ENCODE assay signal across 8 cellular contexts in genomic region chr14:60648934-60649814, GRCh38. TPM values are rescaled to one million over a fixed set of nuclear protein-coding genes. Genes with fewer than 3 reads are reported as not detected.
DNase-seq lines count a peak whose midpoint lies in the region; ATAC-seq and TF ChIP-seq lines count a peak whose summit lies in the region.

Gene SIX1 (minus strand): TSS chr14:60649477. CDS start chr14:60649189, 288 bp downstream.

- peak within 1 kb of the TSS; percentile 18 for H3K4me3 Mint-ChIP-seq in activated naive CD4-positive, alpha-beta T cell treated with anti-CD3 and anti-CD28 coated beads, Interleukin-2, amount 10 ng/mL, durations not matched to agents 7 days and 5 days
- peak within 1 kb of the TSS; percentile 61 for H3K4me3 Mint-ChIP-seq in activated T-helper 2 cell treated with anti-CD3 and anti-CD28 coated beads, Interferon-gamma antibody, Interleukin-2, Interleukin-4, amounts not matched to agents 10 μg/mL and 5 μg/mL and 100 μg/mL, durations not matched to agents 14 hours and 24 hours and 36 hours (ENCODE audit: low read depth)
- peak within 1 kb of the TSS; percentile 95 for H3K4me3 Mint-ChIP-seq in glutamatergic neuron (ENCODE audit: unreplicated experiment)

- H3K9me3 Mint-ChIP-seq in activated naive CD4-positive, alpha-beta T cell treated with anti-CD3 and anti-CD28 coated beads, Interleukin-2, amount 10 ng/mL, durations not matched to agents 7 days and 5 days = no peaks in the 10 kb centered on the region
- no peaks in the 10 kb centered on the region for H3K9me3 Mint-ChIP-seq in activated T-helper 2 cell treated with anti-CD3 and anti-CD28 coated beads, Interferon-gamma antibody, Interleukin-2, Interleukin-4, amounts not matched to agents 10 μg/mL and 5 μg/mL and 100 μg/mL, durations not matched to agents 14 hours and 24 hours and 36 hours
- peaks cover 50% of the 10 kb centered on the region for H3K9me3 Mint-ChIP-seq in glutamatergic neuron (ENCODE audit: unreplicated experiment)

- CTCF ChIA-PET in activated naive CD4-positive, alpha-beta T cell treated with anti-CD3 and anti-CD28 coated beads, Interleukin-2, amount 10 ng/mL, durations not matched to agents 7 days and 5 days (lab: Charles Lee) = interaction anchor here (1.2 kb wide), 1 partner anchor 131 kb away, joined by 3 read pairs; no protein-coding TSS in a partner anchor

- peaks cover 3% of the 10 kb centered on the region for H3K36me3 Mint-ChIP-seq in activated naive CD4-positive, alpha-beta T cell treated with anti-CD3 and anti-CD28 coated beads, Interleukin-2, amount 10 ng/mL, durations not matched to agents 7 days and 5 days
- H3K36me3 Mint-ChIP-seq in activated T-helper 2 cell treated with anti-CD3 and anti-CD28 coated beads, Interferon-gamma antibody, Interleukin-2, Interleukin-4, amounts not matched to agents 10 μg/mL and 5 μg/mL and 100 μg/mL, durations not matched to agents 14 hours and 24 hours and 36 hours (ENCODE audit: low read depth) = peaks cover 3% of the 10 kb centered on the region
- H3K36me3 Mint-ChIP-seq in glutamatergic neuron (ENCODE audit: unreplicated experiment) = peaks cover 13% of the 10 kb centered on the region

- H3K9me3 ChIP-seq in ovary = no peaks in the 10 kb centered on the region

- H3K27ac ChIP-seq in ovary = no peak within 1 kb of the TSS

- TF ChIP-seq CTCF in glutamatergic neuron (IDR thresholded peaks at IDR 0.05; ENCODE audit: partially characterized antibody, unreplicated experiment) (no peak), ovary (IDR thresholded peaks at IDR 0.05) (no peak)

- peaks cover 11% of the 10 kb centered on the region for H3K27me3 ChIP-seq in ovary

- H3K36me3 ChIP-seq in ovary = no peaks in the 10 kb centered on the region

- peak within 1 kb of the TSS; percentile 72 for H3K27ac Mint-ChIP-seq in activated naive CD4-positive, alpha-beta T cell treated with anti-CD3 and anti-CD28 coated beads, Interleukin-2, amount 10 ng/mL, durations not matched to agents 7 days and 5 days
- no peak within 1 kb of the TSS for H3K27ac Mint-ChIP-seq in activated T-helper 2 cell treated with anti-CD3 and anti-CD28 coated beads, Interferon-gamma antibody, Interleukin-2, Interleukin-4, amounts not matched to agents 10 μg/mL and 5 μg/mL and 100 μg/mL, durations not matched to agents 14 hours and 24 hours and 36 hours
- H3K27ac Mint-ChIP-seq in glutamatergic neuron (ENCODE audit: unreplicated experiment) = peak within 1 kb of the TSS; percentile 88

- H3K4me1 ChIP-seq in ovary (ENCODE audit: insufficient read depth) = peaks cover 9% of the 10 kb centered on the region

- no peak for TF ChIP-seq EP300 in ovary (IDR thresholded peaks at IDR 0.05)

- peak within 1 kb of the TSS; percentile 25 for H3K4me3 ChIP-seq in ovary

- ATAC-seq in HG03135 (IDR thresholded peaks at IDR 0.05; ENCODE audit: unreplicated experiment) = peak; percentile 57

- peaks cover 99% of the 10 kb centered on the region for H3K27me3 Mint-ChIP-seq in activated naive CD4-positive, alpha-beta T cell treated with anti-CD3 and anti-CD28 coated beads, Interleukin-2, amount 10 ng/mL, durations not matched to agents 7 days and 5 days
- peaks cover 85% of the 10 kb centered on the region for H3K27me3 Mint-ChIP-seq in activated T-helper 2 cell treated with anti-CD3 and anti-CD28 coated beads, Interferon-gamma antibody, Interleukin-2, Interleukin-4, amounts not matched to agents 10 μg/mL and 5 μg/mL and 100 μg/mL, durations not matched to agents 14 hours and 24 hours and 36 hours (ENCODE audit: low read depth)
- H3K27me3 Mint-ChIP-seq in glutamatergic neuron (ENCODE audit: unreplicated experiment) = peaks cover 55% of the 10 kb centered on the region

- 1 to 2% (median 1%) methylated on average over 69 to 76 of the region's 76 CpGs for WGBS in ovary, 3 donors

- TF ChIP-seq POLR2A in ovary (IDR thresholded peaks at IDR 0.05) = no peak

- intact Hi-C loops in activated T-helper 2 cell treated with anti-CD3 and anti-CD28 coated beads, Interferon-gamma antibody, Interleukin-2, Interleukin-4, amounts not matched to agents 10 μg/mL and 5 μg/mL and 100 μg/mL, durations not matched to agents 14 hours and 24 hours and 36 hours (cut with micrococcal nuclease) = loop anchor here (1.0 to 2.0 kb wide), 2 partner anchors 7 to 140 kb away; partner anchors contain the start of gene SIX6
- intact Hi-C loops in ovary (cut with DNase I) = no loop called here

- peaks cover 47% of the 10 kb centered on the region for H3K4me1 Mint-ChIP-seq in activated naive CD4-positive, alpha-beta T cell treated with anti-CD3 and anti-CD28 coated beads, Interleukin-2, amount 10 ng/mL, durations not matched to agents 7 days and 5 days
- H3K4me1 Mint-ChIP-seq in activated T-helper 2 cell treated with anti-CD3 and anti-CD28 coated beads, Interferon-gamma antibody, Interleukin-2, Interleukin-4, amounts not matched to agents 10 μg/mL and 5 μg/mL and 100 μg/mL, durations not matched to agents 14 hours and 24 hours and 36 hours (ENCODE audit: low read depth) = peaks cover 42% of the 10 kb centered on the region
- H3K4me1 Mint-ChIP-seq in glutamatergic neuron (ENCODE audit: low read depth, unreplicated experiment) = peaks cover 44% of the 10 kb centered on the region

- DNase-seq in activated naive CD4-positive, alpha-beta T cell treated with anti-CD3 and anti-CD28 coated beads, Interleukin-2, amount 10 ng/mL, durations not matched to agents 7 days and 5 days = peak; percentile 41
- DNase-seq in activated naive CD4-positive, alpha-beta T cell treated with Interleukin-2 at 50 U/mL for 16 hours = no peak
- DNase-seq in NCI-H345 treated with DMSO at 0.1 percent for 48 hours (lab: John Stamatoyannopoulos, UW; ENCODE audit: unreplicated experiment) (peak; percentile 83), glutamatergic neuron (peak; percentile 89), ovary (peak; percentile 48 to 75 (median 58))
- DNase-seq in activated T-helper 2 cell treated with anti-CD3 and anti-CD28 coated beads, Interferon-gamma antibody, Interleukin-2, Interleukin-4, amounts not matched to agents 10 μg/mL and 5 μg/mL and 100 μg/mL, durations not matched to agents 14 hours and 24 hours and 36 hours (ENCODE audit: low spot score) = no peak
- DNase-seq in activated CD4-positive, CD25-positive, alpha-beta regulatory T cell (lab: John Stamatoyannopoulos, UW) = no peak

RNA-seq across cellular contexts. Expression of gene SIX1, which starts in this region (rescaled TPM):
- 0.30 and 0.48 TPM in 2 replicates for total RNA-seq in activated T-helper 2 cell treated with anti-CD3 and anti-CD28 coated beads, Interferon-gamma antibody, Interleukin-2, Interleukin-4, amounts not matched to agents 10 μg/mL and 5 μg/mL and 100 μg/mL, durations not matched to agents 14 hours and 24 hours and 36 hours
- total RNA-seq in glutamatergic neuron (ENCODE audit: unreplicated experiment) = 79.6 TPM
- under 1 TPM in 6 of 7 donors, not detected in 1; 0.07 to 0.60 (median 0.19) TPM for total RNA-seq in ovary
- polyA plus RNA-seq in ovary = under 1 TPM; 0.06 to 0.92 TPM

Comparison
In these comparisons a context has a peak if more than half of its experiments do, and no peak if none do; other contexts are left out.
1. RNA of gene SIX1 (total RNA-seq): 79.6 TPM in glutamatergic neuron (single experiment); 0.30 to 0.48 TPM in activated T-helper 2 cell treated with anti-CD3 and anti-CD28 coated beads, Interferon-gamma antibody, Interleukin-2, Interleukin-4, amounts not matched to agents 10 μg/mL and 5 μg/mL and 100 μg/mL, durations not matched to agents 14 hours and 24 hours and 36 hours and 0.07 to 0.60 TPM in ovary; every median in the first group is over 10 times any median in the second.
2. DNase-seq: peak in activated naive CD4-positive, alpha-beta T cell treated with anti-CD3 and anti-CD28 coated beads, Interleukin-2, amount 10 ng/mL, durations not matched to agents 7 days and 5 days (single experiment), NCI-H345 treated with DMSO at 0.1 percent for 48 hours (single experiment) and glutamatergic neuron (single experiment); none in activated naive CD4-positive, alpha-beta T cell treated with Interleukin-2 at 50 U/mL for 16 hours (single experiment), activated T-helper 2 cell treated with anti-CD3 and anti-CD28 coated beads, Interferon-gamma antibody, Interleukin-2, Interleukin-4, amounts not matched to agents 10 μg/mL and 5 μg/mL and 100 μg/mL, durations not matched to agents 14 hours and 24 hours and 36 hours (single experiment) and activated CD4-positive, CD25-positive, alpha-beta regulatory T cell (0 of 4).
3. Peak in DNase-seq and H3K4me3 ChIP-seq in ovary; RNA of the gene not detected or under 1 TPM.
4. H3K4me3 Mint-ChIP-seq: peak in every context shown above with its lines; median percentile 95 in glutamatergic neuron; 61 in activated T-helper 2 cell treated with anti-CD3 and anti-CD28 coated beads, Interferon-gamma antibody, Interleukin-2, Interleukin-4, amounts not matched to agents 10 μg/mL and 5 μg/mL and 100 μg/mL, durations not matched to agents 14 hours and 24 hours and 36 hours; 18 in activated naive CD4-positive, alpha-beta T cell treated with anti-CD3 and anti-CD28 coated beads, Interleukin-2, amount 10 ng/mL, durations not matched to agents 7 days and 5 days.